ENCODE assay signal across 13 cellular contexts in the genomic region with DNA sequence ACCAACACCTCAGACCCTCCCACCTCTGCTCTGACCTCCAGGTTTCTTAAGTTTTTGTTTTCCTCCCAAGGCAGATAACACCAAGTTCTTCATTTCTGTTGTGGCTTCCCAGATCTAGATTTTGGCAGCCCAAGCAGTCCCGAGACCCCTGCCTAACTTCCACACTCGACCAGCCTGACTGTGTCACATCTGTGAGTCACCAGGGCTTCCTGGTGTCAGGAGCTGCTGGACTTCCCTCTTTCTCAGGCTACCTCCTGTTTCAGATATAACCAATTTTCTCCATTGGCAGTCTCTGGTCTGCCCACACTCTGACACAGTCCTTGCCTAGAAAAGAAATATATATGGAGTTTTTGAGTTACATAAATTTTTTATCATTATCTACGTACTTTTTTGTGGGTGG. TPM values are rescaled to one million over a fixed set of nuclear protein-coding genes. Genes with fewer than 3 reads are reported as not detected.
DNase-seq lines count a peak whose midpoint lies in the region; ATAC-seq and TF ChIP-seq lines count a peak whose summit lies in the region.
"Had no signal": no experiment of that assay in that cellular context is flagged by ENCODE, and none has a peak within 500 bp of the region (broad histone marks: within the 10 kb centered on the region; RNA-seq: fewer than 3 reads in every experiment).

No MANE protein-coding gene starts in this region.

- H3K9me3 ChIP-seq in left lung (no peaks in the 10 kb centered on the region), stomach smooth muscle (ENCODE audit: control insufficient read depth in 2 of 2, low read length in 2 of 2) (no peaks in the 10 kb centered on the region)

- no peak for TF ChIP-seq CTCF in left lung (IDR thresholded peaks at IDR 0.05)

- H3K4me1 ChIP-seq in left lung (peaks cover 0 to 6% of the 10 kb centered on the region in 2 donors), stomach smooth muscle (ENCODE audit: control insufficient read depth, insufficient read depth, low read length) (peaks cover 26% of the 10 kb centered on the region)

- H3K27me3 ChIP-seq in left lung, result no peaks in the 10 kb centered on the region
- no peaks in the 10 kb centered on the region for H3K27me3 ChIP-seq in stomach smooth muscle (ENCODE audit: control insufficient read depth in 1 of 2, insufficient read depth in 2 of 2, low read length in 2 of 2)

- peak; percentile 65 to 74 for DNase-seq in Kasumi-1 (lab: John Stamatoyannopoulos, UW)
- peak; percentile 41 for DNase-seq in UCSD-AML1 (lab: John Stamatoyannopoulos, UW; ENCODE audit: unreplicated experiment)
- DNase-seq in left lung, result peak in 1 of 2 donors; percentile 61
- DNase-seq in DMS53 treated with DMSO at 0.1 percent for 48 hours (lab: John Stamatoyannopoulos, UW; ENCODE audit: unreplicated experiment), result no peak
- no peak for DNase-seq in HPDE6-E6E7 (ENCODE audit: extremely low spot score)
- DNase-seq: cerebellar nuclear complex, mesendoderm, NCI-H1694 treated with DMSO at 0.1 percent for 48 hours, WERI-Rb-1 had no signal

- no peak overlapping the region for H3K9ac ChIP-seq in stomach smooth muscle (ENCODE audit: low read length in 2 of 2)

- no peak overlapping the region for H3K4me3 ChIP-seq in left lung
- peak overlapping the region in 1 of 2 donors; percentile 8 for H3K4me3 ChIP-seq in stomach smooth muscle (ENCODE audit: low read length in 2 of 2)

- no peaks in the 10 kb centered on the region for H3K36me3 ChIP-seq in left lung
- no peaks in the 10 kb centered on the region for H3K36me3 ChIP-seq in stomach smooth muscle (ENCODE audit: control insufficient read depth in 2 of 2, insufficient read depth in 2 of 2, low read length in 2 of 2)
- H3K36me3 ChIP-seq: WERI-Rb-1 had no signal

- H3K27ac ChIP-seq in left lung (no peak overlapping the region), stomach smooth muscle (ENCODE audit: low read length) (peak overlapping the region; percentile 67)
- H3K27ac ChIP-seq: WERI-Rb-1 had no signal

- ATAC-seq in left lung, result peak; percentile 80
- ATAC-seq in HG03139 (IDR thresholded peaks at IDR 0.05; ENCODE audit: unreplicated experiment), result no peak

- intact Hi-C loops in left lung (cut with DNase I), result no loop called here

RNA-seq across cellular contexts. Expression of a gene that starts 46.1 kb away (rescaled TPM):
- total RNA-seq in left lung, result not detected
- total RNA-seq: glomerular endothelial cell, urinary bladder had no signal

Comparison
In these comparisons a context has a peak if more than half of its experiments do, and no peak if none do; other contexts are left out.
1. DNase-seq: peak in Kasumi-1 (2 of 2) and UCSD-AML1 (single experiment); none in DMS53 treated with DMSO at 0.1 percent for 48 hours (single experiment) and HPDE6-E6E7 (single experiment).